1 cellular context compared by ENCODE assay signal in genomic region chr4:10035130-10035529, GRCh38.
TF ChIP-seq lines count a peak whose summit lies in the region.

No MANE protein-coding gene starts in this region.

TF ChIP-seq in HepG2, 621 proteins besides CTCF, POLR2A, EP300 and RAD21 (continued from another document):
- TF ChIP-seq, protein P1, sequence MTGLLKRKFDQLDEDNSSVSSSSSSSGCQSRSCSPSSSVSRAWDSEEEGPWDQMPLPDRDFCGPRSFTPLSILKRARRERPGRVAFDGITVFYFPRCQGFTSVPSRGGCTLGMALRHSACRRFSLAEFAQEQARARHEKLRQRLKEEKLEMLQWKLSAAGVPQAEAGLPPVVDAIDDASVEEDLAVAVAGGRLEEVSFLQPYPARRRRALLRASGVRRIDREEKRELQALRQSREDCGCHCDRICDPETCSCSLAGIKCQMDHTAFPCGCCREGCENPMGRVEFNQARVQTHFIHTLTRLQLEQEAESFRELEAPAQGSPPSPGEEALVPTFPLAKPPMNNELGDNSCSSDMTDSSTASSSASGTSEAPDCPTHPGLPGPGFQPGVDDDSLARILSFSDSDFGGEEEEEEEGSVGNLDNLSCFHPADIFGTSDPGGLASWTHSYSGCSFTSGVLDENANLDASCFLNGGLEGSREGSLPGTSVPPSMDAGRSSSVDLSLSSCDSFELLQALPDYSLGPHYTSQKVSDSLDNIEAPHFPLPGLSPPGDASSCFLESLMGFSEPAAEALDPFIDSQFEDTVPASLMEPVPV (CRISPR knock-in tag; IDR thresholded peaks at IDR 0.05), result no peak
- 0 out of 2 replicates have a peak, but pooled peaks have one; percentile 30 for TF ChIP-seq NCOR1 (IDR thresholded peaks at IDR 0.05; ENCODE audit: borderline replicate concordance, low read length)
- TF ChIP-seq THAP11 (CRISPR knock-in tag; IDR thresholded peaks at IDR 0.05), result no peak
- TF ChIP-seq, protein P2, sequence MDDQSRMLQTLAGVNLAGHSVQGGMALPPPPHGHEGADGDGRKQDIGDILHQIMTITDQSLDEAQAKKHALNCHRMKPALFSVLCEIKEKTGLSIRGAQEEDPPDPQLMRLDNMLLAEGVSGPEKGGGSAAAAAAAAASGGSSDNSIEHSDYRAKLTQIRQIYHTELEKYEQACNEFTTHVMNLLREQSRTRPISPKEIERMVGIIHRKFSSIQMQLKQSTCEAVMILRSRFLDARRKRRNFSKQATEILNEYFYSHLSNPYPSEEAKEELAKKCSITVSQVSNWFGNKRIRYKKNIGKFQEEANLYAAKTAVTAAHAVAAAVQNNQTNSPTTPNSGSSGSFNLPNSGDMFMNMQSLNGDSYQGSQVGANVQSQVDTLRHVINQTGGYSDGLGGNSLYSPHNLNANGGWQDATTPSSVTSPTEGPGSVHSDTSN (CRISPR knock-in tag; IDR thresholded peaks at IDR 0.05; ENCODE audit: borderline replicate concordance), result no peak
- TF ChIP-seq ZNF468 (CRISPR knock-in tag; IDR thresholded peaks at IDR 0.05), result no peak
TF ChIP-seq in HepG2: peak in this region for 8.
